17 cellular contexts compared by ENCODE assay signal in the genomic region with DNA sequence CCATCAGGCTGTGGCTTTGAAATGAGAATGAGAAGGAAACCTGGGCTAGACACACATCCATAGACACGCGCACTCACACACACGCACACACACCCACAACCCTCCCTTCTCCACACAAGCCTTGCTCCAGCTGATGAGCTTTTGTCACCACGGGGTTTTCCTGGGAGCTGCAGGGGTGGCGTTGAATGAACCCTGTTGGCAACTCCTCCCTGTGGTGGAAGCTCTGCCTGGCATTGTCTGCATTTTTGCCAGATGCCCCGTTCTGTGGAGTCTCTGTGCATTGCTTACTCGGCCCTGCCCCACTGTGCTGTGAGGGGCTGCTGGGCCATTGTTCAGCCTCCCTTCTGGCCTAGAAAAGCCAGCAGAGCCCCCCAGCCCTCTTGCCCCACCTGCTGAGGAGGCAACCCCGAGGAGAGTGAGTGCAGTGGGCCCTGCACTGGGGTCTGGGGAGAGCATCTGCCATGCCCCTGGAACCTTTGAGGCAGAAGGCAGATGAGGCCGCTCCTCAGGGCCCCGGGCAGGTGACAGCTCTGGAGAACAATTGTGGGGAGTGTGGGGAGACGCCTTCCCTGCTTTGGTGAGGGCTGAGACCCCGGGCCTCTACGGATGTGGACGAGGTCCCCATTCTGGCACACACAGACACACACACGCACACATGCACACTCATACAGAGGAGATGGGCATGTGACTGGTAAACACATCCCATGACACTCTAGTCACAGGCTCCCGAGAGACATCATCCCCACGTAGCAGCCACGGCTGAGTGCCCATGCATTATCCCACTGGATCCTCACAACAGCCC. TPM values are rescaled to one million over a fixed set of nuclear protein-coding genes. Genes with fewer than 3 reads are reported as not detected.
A peak's percentile ranks its signal among the peaks of the same experiment; 100 is the strongest.
DNase-seq lines count a peak whose midpoint lies in the region; ATAC-seq and TF ChIP-seq lines count a peak whose summit lies in the region.
"Had no signal": no experiment of that assay in that cellular context is flagged by ENCODE, and none has a peak within 500 bp of the region (broad histone marks: within the 10 kb centered on the region; RNA-seq: fewer than 3 reads in every experiment).

No MANE protein-coding gene starts in this region.

- H3K79me2 ChIP-seq in SK-N-SH (ENCODE audit: insufficient read depth), result no peaks in the 10 kb centered on the region

- no peak for TF ChIP-seq EP300 in SK-N-SH (IDR thresholded peaks at IDR 0.05; ENCODE audit: borderline replicate concordance in 1 of 2, low read depth in 1 of 2, low read length in 1 of 2)

- H3K36me3 ChIP-seq in SK-N-SH (replicated peaks in 1 of 2; ENCODE audit: control insufficient read depth in 1 of 2, insufficient read depth in 2 of 2, low read length in 1 of 2), result no peaks in the 10 kb centered on the region
- H3K36me3 ChIP-seq in kidney epithelial cell (ENCODE audit: control insufficient read depth, insufficient read depth, low read length), result no peaks in the 10 kb centered on the region
- H3K36me3 ChIP-seq: MG63, Peyer's patch had no signal

- no peak overlapping the region for H3K4me2 ChIP-seq in SK-N-SH

- TF ChIP-seq RAD21 in SK-N-SH (IDR thresholded peaks at IDR 0.05; ENCODE audit: low read length), result no peak

- no peak overlapping the region for H3K27ac ChIP-seq in SK-N-SH (ENCODE audit: low read depth in 2 of 2, low read length in 1 of 2)
- H3K27ac ChIP-seq: epithelial cell of prostate, Peyer's patch had no signal

- H3K9me2 ChIP-seq in SK-N-SH, result no peaks in the 10 kb centered on the region

- DNase-seq in SK-N-SH (no peak), RPMI7951 (ENCODE audit: low read depth) (peak; percentile 18), kidney epithelial cell (ENCODE audit: low read depth) (no peak), ureter (ENCODE audit: low spot score) (peak; percentile 32), NCI-H748 treated with DMSO at 0.1 percent for 48 hours (lab: John Stamatoyannopoulos, UW) (no peak)
- DNase-seq in activated CD4-positive, CD25-positive, alpha-beta regulatory T cell (lab: John Stamatoyannopoulos, UW), result no peak
- DNase-seq: activated naive CD4-positive, alpha-beta T cell treated with anti-CD3 and anti-CD28 coated beads, Interleukin-2, amount 50 U/mL, for 16 hours; CD8-positive, alpha-beta T cell; DND-41; MG63; NCI-H1930; Peyer's patch; right cardiac atrium had no signal

- POLR2A ChIA-PET in SK-N-SH (lab: Yijun Ruan, JAX), result no interaction called here

- no peaks in the 10 kb centered on the region; a peak in 1 of 4 replicates for H3K4me1 ChIP-seq in SK-N-SH (ENCODE audit: control insufficient read depth in 1 of 2, insufficient read depth in 2 of 2, low read depth in 1 of 2, low read length in 1 of 2)
- H3K4me1 ChIP-seq: Peyer's patch had no signal

- H3K27me3 ChIP-seq in SK-N-SH (ENCODE audit: insufficient read depth), result no peaks in the 10 kb centered on the region
- H3K27me3 ChIP-seq in kidney epithelial cell (ENCODE audit: control insufficient read depth, insufficient read depth, low read length), result no peaks in the 10 kb centered on the region
- H3K27me3 ChIP-seq: MG63, Peyer's patch had no signal

- 73% methylated on average over 14 of the region's 18 CpGs for WGBS in SK-N-SH (ENCODE audit: low lambda C conversion rate)

- H2AFZ ChIP-seq in SK-N-SH (ENCODE audit: low read depth), result no peak overlapping the region

- H3K9ac ChIP-seq in SK-N-SH, result no peak overlapping the region

- CTCF ChIA-PET in SK-N-SH (lab: Yijun Ruan, JAX), result no interaction called here

- ATAC-seq in SK-N-SH treated with all-trans-retinoic acid at 6 μM for 48 hours (peak; percentile 59), GM18867 (IDR thresholded peaks at IDR 0.05; ENCODE audit: unreplicated experiment) (no peak)
- ATAC-seq: CD8-positive, alpha-beta T cell; right cardiac atrium had no signal

- no peak for TF ChIP-seq CTCF in SK-N-SH (IDR thresholded peaks at IDR 0.05)
- TF ChIP-seq CTCF in kidney epithelial cell (IDR thresholded peaks at IDR 0.05; ENCODE audit: insufficient read depth, low read length, poor library complexity, severe bottlenecking), result peak; percentile 13

- H3K4me3 ChIP-seq in SK-N-SH (ENCODE audit: low read depth in 2 of 2, low read length in 1 of 2) (no peak overlapping the region), kidney epithelial cell (ENCODE audit: low read depth, low read length) (no peak overlapping the region)
- H3K4me3 ChIP-seq: MG63, Peyer's patch had no signal

- no peaks in the 10 kb centered on the region for H3K9me3 ChIP-seq in SK-N-SH
- H3K9me3 ChIP-seq: MG63, Peyer's patch had no signal

- H3F3A ChIP-seq in SK-N-SH (replicated peaks; ENCODE audit: insufficient read depth), result no peaks in the 10 kb centered on the region

- no peaks in the 10 kb centered on the region for H4K20me1 ChIP-seq in SK-N-SH (ENCODE audit: insufficient read depth)

TF ChIP-seq in SK-N-SH treated with all-trans-retinoic acid at 6 μM for 48 hours, 23 proteins besides CTCF, POLR2A, EP300 and RAD21:
- TF ChIP-seq GLIS3 (CRISPR knock-in tag; IDR thresholded peaks at IDR 0.05) (no peak), ZC3H10 (CRISPR knock-in tag; IDR thresholded peaks at IDR 0.05) (no peak)
- TF ChIP-seq, protein P1, sequence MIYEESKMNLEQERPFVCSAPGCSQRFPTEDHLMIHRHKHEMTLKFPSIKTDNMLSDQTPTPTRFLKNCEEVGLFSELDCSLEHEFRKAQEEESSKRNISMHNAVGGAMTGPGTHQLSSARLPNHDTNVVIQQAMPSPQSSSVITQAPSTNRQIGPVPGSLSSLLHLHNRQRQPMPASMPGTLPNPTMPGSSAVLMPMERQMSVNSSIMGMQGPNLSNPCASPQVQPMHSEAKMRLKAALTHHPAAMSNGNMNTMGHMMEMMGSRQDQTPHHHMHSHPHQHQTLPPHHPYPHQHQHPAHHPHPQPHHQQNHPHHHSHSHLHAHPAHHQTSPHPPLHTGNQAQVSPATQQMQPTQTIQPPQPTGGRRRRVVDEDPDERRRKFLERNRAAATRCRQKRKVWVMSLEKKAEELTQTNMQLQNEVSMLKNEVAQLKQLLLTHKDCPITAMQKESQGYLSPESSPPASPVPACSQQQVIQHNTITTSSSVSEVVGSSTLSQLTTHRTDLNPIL (CRISPR knock-in tag; IDR thresholded peaks at IDR 0.05; ENCODE audit: low read depth), result no peak

TF ChIP-seq in SK-N-SH, 30 proteins besides CTCF, POLR2A, EP300 and RAD21:
- TF ChIP-seq JUND (IDR thresholded peaks at IDR 0.05) (no peak), SMC3 (IDR thresholded peaks at IDR 0.05; ENCODE audit: low read depth, low read length) (no peak), YY1 (IDR thresholded peaks at IDR 0.05; ENCODE audit: low read depth) (no peak)
- TF ChIP-seq, protein P2, sequence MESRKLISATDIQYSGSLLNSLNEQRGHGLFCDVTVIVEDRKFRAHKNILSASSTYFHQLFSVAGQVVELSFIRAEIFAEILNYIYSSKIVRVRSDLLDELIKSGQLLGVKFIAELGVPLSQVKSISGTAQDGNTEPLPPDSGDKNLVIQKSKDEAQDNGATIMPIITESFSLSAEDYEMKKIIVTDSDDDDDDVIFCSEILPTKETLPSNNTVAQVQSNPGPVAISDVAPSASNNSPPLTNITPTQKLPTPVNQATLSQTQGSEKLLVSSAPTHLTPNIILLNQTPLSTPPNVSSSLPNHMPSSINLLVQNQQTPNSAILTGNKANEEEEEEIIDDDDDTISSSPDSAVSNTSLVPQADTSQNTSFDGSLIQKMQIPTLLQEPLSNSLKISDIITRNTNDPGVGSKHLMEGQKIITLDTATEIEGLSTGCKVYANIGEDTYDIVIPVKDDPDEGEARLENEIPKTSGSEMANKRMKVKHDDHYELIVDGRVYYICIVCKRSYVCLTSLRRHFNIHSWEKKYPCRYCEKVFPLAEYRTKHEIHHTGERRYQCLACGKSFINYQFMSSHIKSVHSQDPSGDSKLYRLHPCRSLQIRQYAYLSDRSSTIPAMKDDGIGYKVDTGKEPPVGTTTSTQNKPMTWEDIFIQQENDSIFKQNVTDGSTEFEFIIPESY (IDR thresholded peaks at IDR 0.05; ENCODE audit: borderline replicate concordance, low read depth), result no peak

RNA-seq across cellular contexts. Expression of a gene that starts 9.9 kb away (rescaled TPM):
- not detected in 2 replicates for polyA plus RNA-seq in SK-N-SH (2012; rRNA removed)
- not detected in 2 replicates for polyA plus RNA-seq in SK-N-SH (2012; cell fraction: cytosol; rRNA removed)
- polyA plus RNA-seq in SK-N-SH (2012; cell fraction: nucleus; rRNA removed), result not detected in 2 replicates
- total RNA-seq in RPMI7951 (2014; rRNA removed; shearing (Covaris generic)), result not detected in 2 replicates
- total RNA-seq in kidney epithelial cell, result not detected in 2 replicates
- not detected for total RNA-seq in ureter
- total RNA-seq: CD8-positive, alpha-beta T cell; mesothelial cell of epicardium; Peyer's patch; right cardiac atrium had no signal
- polyA plus RNA-seq: right cardiac atrium had no signal

RNA-seq across cellular contexts. Expression of a gene that starts 10.7 kb away (rescaled TPM):
- polyA plus RNA-seq in SK-N-SH (2012; rRNA removed), result 0.02 TPM in 1 of 2 replicates, not detected in the other
- polyA plus RNA-seq in SK-N-SH (2012; cell fraction: cytosol; rRNA removed), result 0.03 TPM in 2 replicates
- polyA plus RNA-seq in SK-N-SH (2012; cell fraction: nucleus; rRNA removed), result 0.19 and 0.33 TPM in 2 replicates
- total RNA-seq in RPMI7951 (2014; rRNA removed; shearing (Covaris generic)), result 0.10 TPM in 1 of 2 replicates, not detected in the other
- 2.8 and 5.6 TPM in 2 replicates for total RNA-seq in kidney epithelial cell
- 17.9 TPM for total RNA-seq in ureter
- total RNA-seq: CD8-positive, alpha-beta T cell; Peyer's patch; right cardiac atrium had no signal
- polyA plus RNA-seq: right cardiac atrium had no signal

Comparison
In these comparisons a context has a peak if more than half of its experiments do, and no peak if none do; other contexts are left out.
1. DNase-seq: peak in RPMI7951 (single experiment) and ureter (single experiment); none in SK-N-SH (single experiment), kidney epithelial cell (single experiment), activated CD4-positive, CD25-positive, alpha-beta regulatory T cell (0 of 4) and NCI-H748 treated with DMSO at 0.1 percent for 48 hours (single experiment).